Comparison of ENCODE assay signal across 8 cellular contexts in the genomic region with DNA sequence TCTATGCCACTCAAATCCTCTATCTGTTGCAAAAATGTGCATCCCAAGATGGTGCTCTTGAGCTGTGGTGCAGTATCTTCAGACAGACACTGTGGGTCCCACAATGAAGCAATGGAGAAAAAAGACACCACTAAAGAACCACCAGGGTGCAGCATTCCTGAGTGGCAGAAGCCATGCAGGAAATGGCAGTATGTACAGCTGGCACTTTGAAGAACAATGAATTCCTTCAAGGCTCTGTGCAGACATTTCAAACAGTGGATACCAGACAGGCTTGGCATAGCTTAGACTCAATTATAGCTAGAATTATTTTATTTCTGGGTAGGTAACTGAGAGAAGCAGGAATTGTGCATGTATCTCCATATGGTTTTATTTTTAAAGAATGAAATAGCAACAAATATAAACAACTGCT. TPM values are rescaled to one million over a fixed set of nuclear protein-coding genes. Genes with fewer than 3 reads are reported as not detected.
DNase-seq lines count a peak whose midpoint lies in the region; ATAC-seq and TF ChIP-seq lines count a peak whose summit lies in the region.

No MANE protein-coding gene starts in this region.

- no peak overlapping the region for H3K4me3 ChIP-seq in AG04450 (ENCODE audit: low read depth, low read length)
- no peak overlapping the region for H3K4me3 ChIP-seq in MG63
- H3K4me3 ChIP-seq in RWPE2 (ENCODE audit: severe bottlenecking) = no peak overlapping the region
- H3K4me3 ChIP-seq in lung = no peak overlapping the region
- H3K4me3 ChIP-seq in uterus = no peak overlapping the region

- DNase-seq in AG04450 (ENCODE audit: low read depth, low spot score) (peak; percentile 80), MG63 (peak; percentile 78), RWPE2 (ENCODE audit: low spot score) (peak; percentile 55), lung (ENCODE audit: low spot score) (no peak), uterus (no peak)

- peaks cover 31% of the 10 kb centered on the region for H3K4me1 ChIP-seq in RWPE2 (ENCODE audit: insufficient read depth, poor library complexity, severe bottlenecking)
- H3K4me1 ChIP-seq in lung (ENCODE audit: control insufficient read depth in 2 of 2, insufficient read depth in 2 of 2, low read length in 2 of 2) = no peaks in the 10 kb centered on the region
- peaks cover 0 to 3% of the 10 kb centered on the region in 2 donors for H3K4me1 ChIP-seq in uterus

- TF ChIP-seq CTCF in AG04450 (IDR thresholded peaks at IDR 0.05; ENCODE audit: low read depth, low read length) (peak; percentile 88), GM12873 (IDR thresholded peaks at IDR 0.05; ENCODE audit: insufficient read depth, low read depth, low read length, missing control alignments) (peak; percentile 68), RWPE2 (IDR thresholded peaks at IDR 0.05; ENCODE audit: poor library complexity, severe bottlenecking) (peak; percentile 98), lung (IDR thresholded peaks at IDR 0.05; ENCODE audit: control extremely low read depth, extremely low read depth) (peak; percentile 7), uterus (IDR thresholded peaks at IDR 0.05) (peak in 3 of 4 experiments; percentile 22 to 56 (median 28))

- H3K27ac ChIP-seq in AG04450 (ENCODE audit: low read depth, low read length) (peak overlapping the region; percentile 63), RWPE2 (ENCODE audit: poor library complexity, severe bottlenecking) (peak overlapping the region; percentile 81), cingulate gyrus (ENCODE audit: low read depth, low read length) (peak overlapping the region; percentile 76), lung (ENCODE audit: low read depth in 1 of 2, low read length in 1 of 2) (no peak overlapping the region), uterus (peak overlapping the region in 1 of 2 donors; percentile 38)

- H3K9me3 ChIP-seq in AG04450 (ENCODE audit: control insufficient read depth, insufficient read depth, low read length) (peaks cover 2% of the 10 kb centered on the region), MG63 (no peaks in the 10 kb centered on the region; the same call in 1 of the 2 replicates), RWPE2 (ENCODE audit: severe bottlenecking) (no peaks in the 10 kb centered on the region), lung (ENCODE audit: control insufficient read depth in 2 of 2, insufficient read depth in 1 of 2, low read length in 1 of 2) (peaks cover 0 to 3% of the 10 kb centered on the region in 2 donors), uterus (no peaks in the 10 kb centered on the region)

- CTCF ChIA-PET in AG04450 (lab: Charles Lee) = interaction anchor here (0.7 to 8.6 kb wide), 26 partner anchors 9 to 319 kb away, joined by 3 to 232 read pairs (median 5); no protein-coding TSS in a partner anchor

- ATAC-seq in HG02588 (IDR thresholded peaks at IDR 0.05; ENCODE audit: unreplicated experiment) = peak; percentile 90
- ATAC-seq in RWPE2 (ENCODE audit: low read depth) = peak; percentile 82
- peak; percentile 21 for ATAC-seq in lung (ENCODE audit: insufficient read depth, low FRiP score)

- no peak for TF ChIP-seq POLR2A in uterus (IDR thresholded peaks at IDR 0.05)

- H3K27me3 ChIP-seq in AG04450 (ENCODE audit: control insufficient read depth, insufficient read depth, low read length) (no peaks in the 10 kb centered on the region), MG63 (no peaks in the 10 kb centered on the region), RWPE2 (ENCODE audit: insufficient read depth, poor library complexity, severe bottlenecking) (no peaks in the 10 kb centered on the region), lung (ENCODE audit: control insufficient read depth, insufficient read depth) (no peaks in the 10 kb centered on the region), uterus (no peaks in the 10 kb centered on the region)

- intact Hi-C loops in uterus (cut with DNase I; ENCODE audit: low total_unique reads) = no loop called here

- POLR2A ChIA-PET in AG04450 (lab: Yijun Ruan, JAX) = interaction anchor here (0.6 to 0.9 kb wide), 3 partner anchors 13 to 114 kb away, joined by 3 to 5 read pairs (median 3); no protein-coding TSS in a partner anchor

- H3K36me3 ChIP-seq in MG63 (no peaks in the 10 kb centered on the region; the same call in 1 of the 2 replicates), RWPE2 (ENCODE audit: low read depth) (no peaks in the 10 kb centered on the region), lung (ENCODE audit: control insufficient read depth in 2 of 2, insufficient read depth in 2 of 2, low read length in 2 of 2) (no peaks in the 10 kb centered on the region), uterus (no peaks in the 10 kb centered on the region)

RNA-seq across cellular contexts. Expression of a gene that starts 24.0 kb away (rescaled TPM):
- polyA plus RNA-seq in AG04450 (2011; rRNA removed) (171 and 242 TPM in 2 replicates), lung (10 to 100 TPM; 53.2 to 69.6 TPM)
- 101 and 219 TPM in 2 replicates for polyA minus RNA-seq in AG04450 (2011; rRNA and poly(A)+ RNA removed)
- 163 and 407 TPM in 2 replicates for total RNA-seq in MG63 (2014; rRNA removed; shearing (Covaris generic); ENCODE audit: low replicate concordance)
- total RNA-seq in lung (100 to 1,000 TPM in 1 of 2 donors, 10 to 100 TPM in 1; 48.2 to 113 TPM), uterus (100 to 1,000 TPM in 2 of 4 donors, 10 to 100 TPM in 2; 33.8 to 190 (median 113) TPM)

Comparison
In these comparisons a context has a peak if more than half of its experiments do, and no peak if none do; other contexts are left out.
1. DNase-seq: peak in AG04450 (single experiment), MG63 (single experiment) and RWPE2 (single experiment); none in lung (single experiment) and uterus (0 of 2).
2. H3K27ac ChIP-seq: peak in AG04450 (single experiment), RWPE2 (single experiment) and cingulate gyrus (single experiment); none in lung (0 of 2).
3. CTCF ChIP-seq: peak in every context shown above with its lines; median percentile 98 in RWPE2; 88 in AG04450; 68 in GM12873; 28 in uterus; 7 in lung.
4. ATAC-seq: peak in every context shown above with its lines; median percentile 90 in HG02588; 82 in RWPE2; 21 in lung.